Comparison of ENCODE assay signal across 19 cellular contexts in the genomic region with DNA sequence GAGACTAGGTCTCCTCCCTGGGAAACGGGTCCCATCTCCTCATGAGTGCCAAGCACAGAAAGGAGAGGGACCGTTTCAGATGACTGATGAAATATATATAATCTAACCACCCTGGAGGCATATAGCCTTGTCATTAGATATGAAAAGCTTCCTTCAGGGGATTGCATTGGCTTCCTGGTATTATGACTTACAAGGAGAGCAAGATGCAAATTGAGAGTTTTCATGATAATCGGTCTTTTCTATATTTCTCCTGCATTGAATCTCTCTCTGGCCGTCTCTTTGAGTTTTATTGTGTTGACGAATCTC.
A peak's percentile ranks its signal among the peaks of the same experiment; 100 is the strongest.
DNase-seq lines count a peak whose midpoint lies in the region; TF ChIP-seq lines count a peak whose summit lies in the region.
"Had no signal": no experiment of that assay in that cellular context is flagged by ENCODE, and none has a peak within 500 bp of the region (broad histone marks: within the 10 kb centered on the region; RNA-seq: fewer than 3 reads in every experiment).

No MANE protein-coding gene starts in this region.

- H3K4me3 ChIP-seq in DOHH2 (ENCODE audit: low read length) (peak overlapping the region; percentile 61), SU-DHL-6 (ENCODE audit: insufficient read depth, low read length, poor library complexity, severe bottlenecking) (no peak overlapping the region)
- H3K4me3 ChIP-seq: K562, PC-9 had no signal

- peaks cover 30% of the 10 kb centered on the region for H3K4me1 Mint-ChIP-seq in nephron
- H3K4me1 Mint-ChIP-seq: CD8-positive, alpha-beta memory T cell had no signal

- H3K27me3 ChIP-seq in DOHH2 (ENCODE audit: control insufficient read depth, low read length), result no peaks in the 10 kb centered on the region
- H3K27me3 ChIP-seq in SU-DHL-6 (ENCODE audit: low read length), result no peaks in the 10 kb centered on the region

- peaks cover 74% of the 10 kb centered on the region for H3K4me1 ChIP-seq in DOHH2 (ENCODE audit: control insufficient read depth, low read length)

- H3K4me2 ChIP-seq in DOHH2 (ENCODE audit: low read length), result peak overlapping the region; percentile 77
- peak overlapping the region; percentile 86 for H3K4me2 ChIP-seq in SU-DHL-6 (ENCODE audit: low read depth, low read length, poor library complexity, severe bottlenecking)
- H3K4me2 ChIP-seq: PC-9 had no signal

- no peak for TF ChIP-seq CTCF in DOHH2 (IDR thresholded peaks at IDR 0.05; ENCODE audit: low read depth, low read length, poor library complexity, severe bottlenecking)
- TF ChIP-seq CTCF in SU-DHL-6 (IDR thresholded peaks at IDR 0.05; ENCODE audit: insufficient read depth, low read length, poor library complexity, severe bottlenecking), result no peak
- no peak for TF ChIP-seq CTCF in nephron (IDR thresholded peaks at IDR 0.05; ENCODE audit: unreplicated experiment in 3 of 3)

- H4K20me1 ChIP-seq in DOHH2 (ENCODE audit: control insufficient read depth, insufficient read depth, low read depth, low read length), result no peaks in the 10 kb centered on the region
- H4K20me1 ChIP-seq in SU-DHL-6 (ENCODE audit: low read depth, low read length), result no peaks in the 10 kb centered on the region

- no peak for DNase-seq in NCI-H345 (lab: John Stamatoyannopoulos, UW)
- no peak for DNase-seq in NOMO-1 (lab: John Stamatoyannopoulos, UW; ENCODE audit: unreplicated experiment in 2 of 2)
- no peak for DNase-seq in LoVo (ENCODE audit: low spot score)
- DNase-seq in NCI-H82 treated with DMSO at 0.1 percent for 48 hours (lab: John Stamatoyannopoulos, UW; ENCODE audit: unreplicated experiment), result no peak
- DNase-seq: CD8-positive, alpha-beta memory T cell; GDM1; NCI-H2171; NCI-H524 treated with DMSO at 0.1 percent for 48 hours; NCI-H82; PC-9; RPMI8226; SIG-M5; T-helper 1 cell had no signal

- peak overlapping the region; percentile 52 to 74 (median 71) for H3K27ac Mint-ChIP-seq in nephron
- H3K27ac Mint-ChIP-seq: CD8-positive, alpha-beta memory T cell had no signal

- H3K9me2 ChIP-seq in DOHH2 (replicated peaks; ENCODE audit: control insufficient read depth, low read length) (no peaks in the 10 kb centered on the region), SU-DHL-6 (replicated peaks; ENCODE audit: insufficient read depth, low read length) (no peaks in the 10 kb centered on the region)

- H3K4me3 Mint-ChIP-seq in nephron, result no peak overlapping the region
- H3K4me3 Mint-ChIP-seq: CD8-positive, alpha-beta memory T cell had no signal

- H3K36me3 ChIP-seq in DOHH2 (ENCODE audit: control insufficient read depth, low read length), result peaks cover 37% of the 10 kb centered on the region
- no peaks in the 10 kb centered on the region for H3K36me3 ChIP-seq in SU-DHL-6 (ENCODE audit: low read length)

- peaks cover 26% of the 10 kb centered on the region for H3F3A ChIP-seq in DOHH2 (ENCODE audit: control insufficient read depth, insufficient read depth)
- H3F3A ChIP-seq in SU-DHL-6 (ENCODE audit: insufficient read depth), result peaks cover 18% of the 10 kb centered on the region

- no peaks in the 10 kb centered on the region for H3K36me3 Mint-ChIP-seq in nephron (ENCODE audit: low read depth)
- H3K36me3 Mint-ChIP-seq: CD8-positive, alpha-beta memory T cell had no signal

- no peaks in the 10 kb centered on the region for H3K79me2 ChIP-seq in DOHH2 (ENCODE audit: control insufficient read depth, low read length)
- H3K79me2 ChIP-seq in SU-DHL-6 (ENCODE audit: insufficient read depth, low read length), result no peaks in the 10 kb centered on the region

- H3K9ac ChIP-seq in SU-DHL-6 (ENCODE audit: low read length), result peak overlapping the region; percentile 54

- H3K27me3 Mint-ChIP-seq in nephron (ENCODE audit: low read depth), result peaks cover 4% of the 10 kb centered on the region

- peak overlapping the region; percentile 67 for H2AFZ ChIP-seq in SU-DHL-6 (ENCODE audit: low read depth, low read length, severe bottlenecking)

- H3K27ac ChIP-seq in DOHH2 (ENCODE audit: low read depth, low read length), result peak overlapping the region; percentile 94
- peak overlapping the region; percentile 96 for H3K27ac ChIP-seq in SU-DHL-6 (ENCODE audit: low read depth, low read length)
- H3K27ac ChIP-seq: C4-2B, HL-60, PC-9 had no signal

- H3K9me3 ChIP-seq in DOHH2 (ENCODE audit: control insufficient read depth, insufficient read depth, low read length) (peaks cover 14% of the 10 kb centered on the region), SU-DHL-6 (ENCODE audit: insufficient read depth, low read length) (no peaks in the 10 kb centered on the region)

- no peaks in the 10 kb centered on the region for H3K9me3 Mint-ChIP-seq in nephron
